In the genomic region with DNA sequence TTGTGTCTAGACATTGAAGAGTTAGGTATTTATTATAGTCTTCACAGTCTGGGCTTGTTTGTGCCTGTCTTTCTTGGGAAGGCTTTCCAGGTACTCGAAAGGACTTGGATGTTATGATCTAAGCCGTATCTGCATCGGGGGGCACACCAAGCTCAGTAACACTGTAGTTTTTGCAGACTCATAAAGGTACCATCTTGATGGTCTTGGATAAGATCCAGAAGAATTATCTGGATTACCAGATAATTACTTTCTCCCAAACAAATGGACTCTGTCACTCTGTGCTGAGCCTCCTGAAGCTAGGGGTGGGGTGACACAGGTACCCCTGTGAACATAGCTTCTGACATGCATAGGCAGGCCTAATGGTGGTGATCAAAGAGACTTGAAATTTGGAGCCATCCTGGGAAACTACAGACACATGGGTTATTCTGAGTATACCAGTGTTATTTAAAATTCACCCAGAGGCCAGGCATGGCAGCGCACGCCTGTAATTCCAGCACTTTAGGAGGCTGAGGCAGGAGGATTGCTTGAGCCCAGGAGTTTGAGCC, we compare ENCODE assay signal across 17 cellular contexts.
A peak's percentile ranks its signal among the peaks of the same experiment; 100 is the strongest.
DNase-seq lines count a peak whose midpoint lies in the region; ATAC-seq lines count a peak whose summit lies in the region.
"Had no signal": no experiment of that assay in that cellular context is flagged by ENCODE, and none has a peak within 500 bp of the region (broad histone marks: within the 10 kb centered on the region; RNA-seq: fewer than 3 reads in every experiment).

No MANE protein-coding gene starts in this region.

- H3K27me3 Mint-ChIP-seq in naive thymus-derived CD4-positive, alpha-beta T cell, result peaks cover 0 to 11% (median 0%) of the 10 kb centered on the region in 5 donors

- H2BK120ac ChIP-seq in trophoblast cell (ENCODE audit: insufficient read depth, low read length, poor library complexity), result peak overlapping the region; percentile 28

- H3K27ac Mint-ChIP-seq in naive thymus-derived CD4-positive, alpha-beta T cell, result no peak overlapping the region
- H3K27ac Mint-ChIP-seq: CD4-positive, alpha-beta memory T cell; GM23338; H9 had no signal

- no peak overlapping the region for H3K4me2 ChIP-seq in trophoblast cell (ENCODE audit: low read length)
- H3K4me2 ChIP-seq: GM23338 had no signal

- no peak overlapping the region for H3K9ac ChIP-seq in trophoblast cell (ENCODE audit: low read length)

- ATAC-seq in HG02870 (IDR thresholded peaks at IDR 0.05; ENCODE audit: unreplicated experiment), result no peak
- ATAC-seq in naive thymus-derived CD4-positive, alpha-beta T cell, result no peak
- ATAC-seq: GM23338, HCT116 had no signal

- intact Hi-C loops in naive thymus-derived CD4-positive, alpha-beta T cell (cut with micrococcal nuclease), result no loop called here

- no peak overlapping the region for H3K4me3 Mint-ChIP-seq in naive thymus-derived CD4-positive, alpha-beta T cell
- H3K4me3 Mint-ChIP-seq: CD4-positive, alpha-beta memory T cell; GM23338; H9 had no signal

- peak overlapping the region; percentile 52 for H4K8ac ChIP-seq in trophoblast cell (ENCODE audit: low read depth, low read length)

- no peak overlapping the region for H3K23ac ChIP-seq in trophoblast cell (ENCODE audit: low read length)

- peak overlapping the region; percentile 25 for H3K18ac ChIP-seq in trophoblast cell (ENCODE audit: low read length)

- CTCF ChIA-PET in naive thymus-derived CD4-positive, alpha-beta T cell (lab: Charles Lee), result no interaction called here

- H3K9me3 ChIP-seq in trophoblast cell (ENCODE audit: insufficient read depth, low read depth, low read length), result no peaks in the 10 kb centered on the region
- no peaks in the 10 kb centered on the region for H3K9me3 ChIP-seq in naive thymus-derived CD4-positive, alpha-beta T cell (ENCODE audit: control insufficient read depth in 2 of 3, low read length in 3 of 3)

- no CpG with 5 or more reads among the region's 5 CpGs for WGBS in trophoblast cell (ENCODE audit: extremely low coverage, insufficient coverage, insufficient read length)

- peaks cover 13 to 14% of the 10 kb centered on the region in 2 experiments for H3K4me1 ChIP-seq in trophoblast cell (ENCODE audit: control insufficient read depth in 1 of 2, insufficient read depth in 2 of 2, low read length in 2 of 2)
- H3K4me1 ChIP-seq in naive thymus-derived CD4-positive, alpha-beta T cell (ENCODE audit: control insufficient read depth in 2 of 2, insufficient read depth in 2 of 2, low read length in 2 of 2), result no peaks in the 10 kb centered on the region

- peak overlapping the region; percentile 88 for H3K14ac ChIP-seq in trophoblast cell (ENCODE audit: low read length)

- peaks cover 6% of the 10 kb centered on the region for H3K79me2 ChIP-seq in trophoblast cell (ENCODE audit: control insufficient read depth, insufficient read depth, low read length, poor library complexity)

- no peak overlapping the region for H3K4me3 ChIP-seq in trophoblast cell (ENCODE audit: low read depth, low read length)
- H3K4me3 ChIP-seq in naive thymus-derived CD4-positive, alpha-beta T cell (ENCODE audit: low read length), result no peak overlapping the region
- H3K4me3 ChIP-seq: GM23338 had no signal

- H2BK5ac ChIP-seq in trophoblast cell (ENCODE audit: low read depth, low read length, poor library complexity), result peak overlapping the region; percentile 20

- H3K27ac ChIP-seq in epithelial cell of prostate, result peak overlapping the region; percentile 4
- H3K27ac ChIP-seq in trophoblast cell (ENCODE audit: low read depth, low read length), result peak overlapping the region; percentile 94
- H3K27ac ChIP-seq in naive thymus-derived CD4-positive, alpha-beta T cell (ENCODE audit: low read depth, low read length), result no peak overlapping the region

- peak overlapping the region; percentile 82 for H2BK12ac ChIP-seq in trophoblast cell (ENCODE audit: low read length)

- peak overlapping the region; percentile 22 for H2AK5ac ChIP-seq in trophoblast cell (ENCODE audit: low read length)

- no peaks in the 10 kb centered on the region for H3K27me3 ChIP-seq in trophoblast cell (ENCODE audit: insufficient read depth, low read length)
- H3K27me3 ChIP-seq in naive thymus-derived CD4-positive, alpha-beta T cell (ENCODE audit: control insufficient read depth in 2 of 2, insufficient read depth in 2 of 2, low read length in 2 of 2), result peaks cover 0 to 3% of the 10 kb centered on the region in 2 donors

- no peak overlapping the region for H2AFZ ChIP-seq in trophoblast cell (ENCODE audit: insufficient read depth, low read length, poor library complexity)
- H2AFZ ChIP-seq: GM23338 had no signal

- POLR2A ChIA-PET in naive thymus-derived CD4-positive, alpha-beta T cell (lab: Charles Lee), result no interaction called here

- H4K12ac ChIP-seq in trophoblast cell (ENCODE audit: low read depth, low read length), result peak overlapping the region; percentile 58

- H3K9me3 Mint-ChIP-seq in naive thymus-derived CD4-positive, alpha-beta T cell, result no peaks in the 10 kb centered on the region
- H3K9me3 Mint-ChIP-seq: CD4-positive, alpha-beta memory T cell; GM23338; H9 had no signal

- H3K36me3 Mint-ChIP-seq in naive thymus-derived CD4-positive, alpha-beta T cell, result no peaks in the 10 kb centered on the region
- H3K36me3 Mint-ChIP-seq: CD4-positive, alpha-beta memory T cell had no signal

- peaks cover 59% of the 10 kb centered on the region for H3K79me1 ChIP-seq in trophoblast cell (ENCODE audit: low read length)

- DNase-seq in NCI-H1105 (lab: John Stamatoyannopoulos, UW) (peak; percentile 52), NCI-H1105 treated with DMSO at 0.1 percent for 48 hours (lab: John Stamatoyannopoulos, UW) (peak; percentile 80), epithelial cell of prostate (ENCODE audit: low read depth, low spot score) (peak; percentile 27), trophoblast cell (no peak), SHP77 treated with DMSO at 0.1 percent for 48 hours (lab: John Stamatoyannopoulos, UW) (no peak)
- DNase-seq in naive thymus-derived CD4-positive, alpha-beta T cell, result no peak
- DNase-seq: C1 segment of cervical spinal cord; Calu3; CD4-positive, alpha-beta memory T cell; COR-L47; DMS53; DMS79 treated with DMSO at 0.1 percent for 48 hours; GF-D8; H9 had no signal

- H3K4ac ChIP-seq in trophoblast cell (ENCODE audit: low read depth, low read length), result peak overlapping the region; percentile 59

- H3K4me1 Mint-ChIP-seq in naive thymus-derived CD4-positive, alpha-beta T cell, result no peaks in the 10 kb centered on the region
- H3K4me1 Mint-ChIP-seq: CD4-positive, alpha-beta memory T cell had no signal

- H3K36me3 ChIP-seq in trophoblast cell (ENCODE audit: control insufficient read depth in 1 of 2, insufficient read depth in 2 of 2, low read length in 2 of 2), result peaks cover 46 to 47% of the 10 kb centered on the region in 2 experiments
- H3K36me3 ChIP-seq in naive thymus-derived CD4-positive, alpha-beta T cell (ENCODE audit: control insufficient read depth in 2 of 3, insufficient read depth in 3 of 3, low read length in 3 of 3), result no peaks in the 10 kb centered on the region

- H4K91ac ChIP-seq in trophoblast cell (ENCODE audit: low read depth, low read length), result peak overlapping the region; percentile 81

Comparison
In these comparisons a context has a peak if more than half of its experiments do, and no peak if none do; other contexts are left out.
1. DNase-seq: peak in NCI-H1105 (single experiment), NCI-H1105 treated with DMSO at 0.1 percent for 48 hours (single experiment) and epithelial cell of prostate (single experiment); none in trophoblast cell (0 of 2), SHP77 treated with DMSO at 0.1 percent for 48 hours (single experiment) and naive thymus-derived CD4-positive, alpha-beta T cell (0 of 9).